ENCODE assay signal across 16 cellular contexts in the genomic region with DNA sequence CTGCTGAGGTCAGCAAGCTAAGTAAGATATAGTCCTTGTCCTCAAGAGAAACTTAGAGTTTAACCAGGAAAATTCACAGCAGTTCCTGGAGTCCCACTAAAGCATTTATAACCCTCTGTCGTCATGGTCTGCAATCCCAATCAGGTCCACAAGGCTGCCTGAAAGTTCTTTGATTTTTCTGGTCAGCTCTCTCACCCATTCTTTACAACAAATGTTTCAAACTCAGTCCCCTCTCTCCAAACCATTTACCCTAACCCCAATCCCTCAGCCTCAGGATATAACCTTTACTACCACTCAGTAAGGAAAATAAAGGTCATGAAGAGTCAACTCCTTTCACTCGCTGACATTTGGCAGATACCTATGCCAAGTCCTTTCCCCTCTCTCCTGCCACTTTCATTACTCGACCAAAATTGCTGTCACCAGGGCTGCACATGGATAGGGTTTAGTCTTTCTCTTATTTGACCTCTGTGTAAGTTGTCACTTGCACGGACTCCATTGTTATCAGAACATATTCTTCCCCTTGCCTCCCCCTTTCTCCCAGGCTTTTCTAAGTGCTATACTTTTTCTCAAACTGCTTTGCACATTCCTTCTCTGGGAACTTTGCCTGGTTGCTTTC.
DNase-seq lines count a peak whose midpoint lies in the region; ATAC-seq and TF ChIP-seq lines count a peak whose summit lies in the region.
"Had no signal": no experiment of that assay in that cellular context is flagged by ENCODE, and none has a peak within 500 bp of the region (broad histone marks: within the 10 kb centered on the region; RNA-seq: fewer than 3 reads in every experiment).

No MANE protein-coding gene starts in this region.

- H3K36me3 ChIP-seq in PC-3 (ENCODE audit: low read depth, low read length) (no peaks in the 10 kb centered on the region), osteoblast (ENCODE audit: insufficient read depth, low read length) (no peaks in the 10 kb centered on the region)
- H3K36me3 ChIP-seq: neutrophil, SJCRH30, thyroid gland had no signal

- no peaks in the 10 kb centered on the region for H3K27me3 ChIP-seq in PC-3 (ENCODE audit: low read length)
- H3K27me3 ChIP-seq in foreskin keratinocyte, result no peaks in the 10 kb centered on the region
- no peaks in the 10 kb centered on the region for H3K27me3 ChIP-seq in osteoblast (ENCODE audit: insufficient read depth, low read length)
- H3K27me3 ChIP-seq: neutrophil, SJCRH30, thyroid gland had no signal

- BruUV-seq in PC-3 (replicated peaks; lab: Mats Ljungman, UMichigan), result no TSS peak

- H3K9me3 ChIP-seq in PC-3 (ENCODE audit: low read length) (no peaks in the 10 kb centered on the region), osteoblast (ENCODE audit: low read depth, low read length) (no peaks in the 10 kb centered on the region)
- H3K9me3 ChIP-seq: neutrophil, SJCRH30, thyroid gland had no signal

- no peaks in the 10 kb centered on the region for H3K9me2 ChIP-seq in PC-3 (replicated peaks; ENCODE audit: low read length)

- TF ChIP-seq CTCF in PC-3 (conservative IDR thresholded peaks at IDR 0.05; ENCODE audit: low read depth, low read length) (0 out of 2 replicates have a peak, but pooled peaks have one; percentile 15), foreskin keratinocyte (conservative IDR thresholded peaks at IDR 0.05) (no peak), osteoblast (IDR thresholded peaks at IDR 0.05; ENCODE audit: extremely low read depth, low read depth, low read length) (peak; percentile 20)

- H3K4me3 ChIP-seq in PC-3 (ENCODE audit: low read length), result no peak overlapping the region
- no peak overlapping the region for H3K4me3 ChIP-seq in osteoblast (ENCODE audit: insufficient read depth, low read length)
- H3K4me3 ChIP-seq: SJCRH30, thyroid gland had no signal

- H3K4me2 ChIP-seq in PC-3 (ENCODE audit: low read length) (no peak overlapping the region), osteoblast (ENCODE audit: insufficient read depth, low read length) (no peak overlapping the region)

- H2AFZ ChIP-seq in PC-3 (ENCODE audit: low read length) (no peak overlapping the region), osteoblast (ENCODE audit: low read length) (no peak overlapping the region)

- H3K9ac ChIP-seq in PC-3 (ENCODE audit: low read length), result no peak overlapping the region

- DNase-seq in DMS 273 (lab: John Stamatoyannopoulos, UW; ENCODE audit: unreplicated experiment) (peak; percentile 40), DMS 273 treated with DMSO at 0.1 percent for 48 hours (lab: John Stamatoyannopoulos, UW) (no peak), PC-3 (no peak), foreskin keratinocyte (no peak), osteoblast (ENCODE audit: insufficient read length, low spot score, missing footprints) (no peak), mucosa of gallbladder (ENCODE audit: low spot score) (no peak), NCI-H1694 treated with DMSO at 0.1 percent for 48 hours (lab: John Stamatoyannopoulos, UW) (no peak), anterior cingulate cortex (lab: John Stamatoyannopoulos, UW) (no peak)
- DNase-seq: 8988T; activated CD4-positive, alpha-beta T cell treated with anti-CD3 and anti-CD28 coated beads for 48 hours; activated naive CD4-positive, alpha-beta T cell treated with anti-CD3 and anti-CD28 coated beads for 36 hours; CD4-positive, CD25-positive, alpha-beta regulatory T cell; MV-4-11; thyroid gland had no signal

- CTCF ChIA-PET in PC-3 (lab: Charles Lee), result no interaction called here

- peaks cover 3% of the 10 kb centered on the region for H3F3A ChIP-seq in PC-3 (ENCODE audit: low read length, unreplicated experiment)

- no peak overlapping the region for H3K27ac ChIP-seq in PC-3 (ENCODE audit: low read length)
- H3K27ac ChIP-seq in foreskin keratinocyte, result no peak overlapping the region
- no peak overlapping the region for H3K27ac ChIP-seq in osteoblast (ENCODE audit: low read depth, low read length)
- H3K27ac ChIP-seq: neutrophil, SJCRH30, thyroid gland had no signal

- intact Hi-C loops in PC-3 (cut with micrococcal nuclease), result loop anchor here (5.0 kb wide), 1 partner anchor 337 kb away; no protein-coding TSS in a partner anchor

- no peaks in the 10 kb centered on the region for H3K79me2 ChIP-seq in PC-3 (ENCODE audit: low read length)
- H3K79me2 ChIP-seq in osteoblast (ENCODE audit: insufficient read depth, low read length), result no peaks in the 10 kb centered on the region

- H4K20me1 ChIP-seq in PC-3 (ENCODE audit: low read length), result no peaks in the 10 kb centered on the region
- no peaks in the 10 kb centered on the region for H4K20me1 ChIP-seq in osteoblast (ENCODE audit: insufficient read depth, low read length)

- ATAC-seq in PC-3 (no peak), foreskin keratinocyte (peak; percentile 16)

- POLR2A ChIA-PET in PC-3 (lab: Charles Lee; ENCODE audit: unreplicated experiment), result no interaction called here

- H3K4me1 ChIP-seq in PC-3 (ENCODE audit: insufficient read depth, low read length) (0 out of 2 replicates have a peak, but pooled peaks cover 5% of the 10 kb centered on the region), foreskin keratinocyte (peaks cover 6% of the 10 kb centered on the region), osteoblast (ENCODE audit: insufficient read depth, low read length) (peaks cover 9% of the 10 kb centered on the region)
